16 cellular contexts compared by ENCODE assay signal in genomic region chr17:692116-692515, GRCh38. TPM values are rescaled to one million over a fixed set of nuclear protein-coding genes. Genes with fewer than 3 reads are reported as not detected.
A peak's percentile ranks its signal among the peaks of the same experiment; 100 is the strongest.
DNase-seq lines count a peak whose midpoint lies in the region; ATAC-seq, FAIRE-seq and TF ChIP-seq lines count a peak whose summit lies in the region.
"Had no signal": no experiment of that assay in that cellular context is flagged by ENCODE, and none has a peak within 500 bp of the region (broad histone marks: within the 10 kb centered on the region; RNA-seq: fewer than 3 reads in every experiment).

No MANE protein-coding gene starts in this region.

- H2AK5ac ChIP-seq in neuronal stem cell (ENCODE audit: low read depth, low read length) = no peak overlapping the region

- TF ChIP-seq EP300 in A549 (IDR thresholded peaks at IDR 0.05) = no peak
- no peak for TF ChIP-seq EP300 in gastroesophageal sphincter (IDR thresholded peaks at IDR 0.05)

- in situ Hi-C loops in G401 (cut with HindIII; ENCODE audit: low sequenced_read_pairs) = no loop called here

- POLR2A ChIA-PET in A549 (lab: Yijun Ruan, JAX) = no interaction called here

- FAIRE-seq in A549 (lab: Jason Lieb, UNC) = peak; percentile 56
- FAIRE-seq: A204.1, colon had no signal

- TF ChIP-seq RAD21 in A549 (conservative IDR thresholded peaks at IDR 0.05 in 1 of 2, IDR thresholded peaks at IDR 0.05 in 1 of 2) = no peak

- no peak overlapping the region for H2BK15ac ChIP-seq in neuronal stem cell (ENCODE audit: low read length)

- H3K4me3 ChIP-seq in A549 (no peak overlapping the region), foreskin fibroblast (ENCODE audit: low read depth in 1 of 2, low read length in 2 of 2) (no peak overlapping the region), gastroesophageal sphincter (no peak overlapping the region), neuronal stem cell (ENCODE audit: low read length in 2 of 2) (no peak overlapping the region)
- H3K4me3 ChIP-seq: lower lobe of right lung had no signal

- no peak overlapping the region for H4K91ac ChIP-seq in neuronal stem cell (ENCODE audit: low read depth, low read length, poor library complexity)

- CTCF ChIA-PET in A549 (lab: Yijun Ruan, JAX) = interaction anchor here (0.7 to 19.5 kb wide), 12 partner anchors 9 to 504 kb away, joined by 3 to 410 read pairs (median 4); a partner anchor contains a TSS

- H3K14ac ChIP-seq in neuronal stem cell (ENCODE audit: low read length) = no peak overlapping the region

- no peak overlapping the region for H2BK12ac ChIP-seq in neuronal stem cell (ENCODE audit: low read length)

- DNase-seq in A549 (ENCODE audit: low read depth in 1 of 2, low spot score in 1 of 2) (peak in 1 of 2 experiments; percentile 47), HK-2 (ENCODE audit: unreplicated experiment) (peak; percentile 25), amniotic epithelial cell (ENCODE audit: low read depth) (peak; percentile 84), foreskin fibroblast (peak; percentile 71 to 73), neuronal stem cell (ENCODE audit: low spot score) (no peak), G401 (ENCODE audit: low spot score) (no peak)
- DNase-seq: activated CD8-positive, alpha-beta memory T cell treated with anti-CD3 and anti-CD28 coated beads, Interleukin-2, amount 50 U/mL, for 48 hours; erythroblast; lower lobe of right lung; NCI-H2107; stimulated activated CD4-positive, alpha-beta T cell treated with anti-CD3 and anti-CD28 coated beads, Interleukin-12 subunit alpha, Interleukin-12 subunit beta, amount 100 ng/mL, for 4 hours had no signal

- 36% methylated on average over 10 of the region's 10 CpGs for WGBS in A549 (ENCODE audit: missing lambda C conversion rate)
- 76 to 82% methylated on average over 6 to 10 of the region's 10 CpGs for WGBS in gastroesophageal sphincter (ENCODE audit: low coverage in 1 of 2), 2 donors
- WGBS in neuronal stem cell (ENCODE audit: extremely low coverage in 2 of 2, insufficient read length in 2 of 2, insufficient replicate concordance in 1 of 2), 2 donors = no CpG with 5 or more reads among the region's 10 CpGs

- H2BK120ac ChIP-seq in neuronal stem cell (ENCODE audit: low read depth, low read length) = no peak overlapping the region

- TF ChIP-seq POLR2A in A549 (IDR thresholded peaks at IDR 0.05; ENCODE audit: low read length) = no peak
- no peak for TF ChIP-seq POLR2A in gastroesophageal sphincter (IDR thresholded peaks at IDR 0.05)

- no peak overlapping the region for H3K23ac ChIP-seq in neuronal stem cell (ENCODE audit: low read depth, low read length, poor library complexity)

- no peaks in the 10 kb centered on the region for H3K9me3 ChIP-seq in A549
- H3K9me3 ChIP-seq in gastroesophageal sphincter = no peaks in the 10 kb centered on the region
- no peaks in the 10 kb centered on the region for H3K9me3 ChIP-seq in neuronal stem cell (replicated peaks in 1 of 2; ENCODE audit: control insufficient read depth in 2 of 2, insufficient read depth in 1 of 2, low read depth in 1 of 2, low read length in 2 of 2)
- H3K9me3 ChIP-seq: lower lobe of right lung had no signal

- H3K4me2 ChIP-seq in A549 (peak overlapping the region; percentile 46), neuronal stem cell (ENCODE audit: insufficient read depth, low read length, poor library complexity, severe bottlenecking) (no peak overlapping the region)

- H3K4me1 ChIP-seq in A549 = peaks cover 55% of the 10 kb centered on the region
- H3K4me1 ChIP-seq in gastroesophageal sphincter = peaks cover 0 to 23% (median 0%) of the 10 kb centered on the region in 3 donors
- H3K4me1 ChIP-seq in neuronal stem cell (ENCODE audit: control insufficient read depth in 2 of 2, insufficient read depth in 1 of 2, low read depth in 1 of 2, low read length in 2 of 2) = no peaks in the 10 kb centered on the region
- H3K4me1 ChIP-seq: lower lobe of right lung had no signal

- peak overlapping the region; percentile 80 to 91 for H3K27ac ChIP-seq in A549
- H3K27ac ChIP-seq in gastroesophageal sphincter = no peak overlapping the region
- no peak overlapping the region for H3K27ac ChIP-seq in neuronal stem cell (replicated peaks; ENCODE audit: low read length)
- H3K27ac ChIP-seq: lower lobe of right lung had no signal

- H3K36me3 ChIP-seq in gastroesophageal sphincter (peaks cover 0 to 89% of the 10 kb centered on the region in 2 donors), neuronal stem cell (replicated peaks in 1 of 2; ENCODE audit: control insufficient read depth in 2 of 2, insufficient read depth in 2 of 2, low read length in 2 of 2) (peaks cover 16 to 86% of the 10 kb centered on the region in 2 donors)

- H4K8ac ChIP-seq in neuronal stem cell (ENCODE audit: low read depth, low read length) = no peak overlapping the region

- H3K9ac ChIP-seq in neuronal stem cell (ENCODE audit: low read depth, low read length, poor library complexity) = no peak overlapping the region

- H3K4ac ChIP-seq in neuronal stem cell (ENCODE audit: low read length) = no peak overlapping the region

- H2BK5ac ChIP-seq in neuronal stem cell (ENCODE audit: low read length) = no peak overlapping the region

- ATAC-seq in A549 (peak in 1 of 2 experiments; percentile 6; a peak in 1 of 6 replicates), gastroesophageal sphincter (no peak)
- ATAC-seq in activated CD4-positive, CD25-positive, alpha-beta regulatory T cell treated with anti-CD3 and anti-CD28 coated beads, Interleukin-2, amount 50 U/mL, for 24 hours = no peak
- ATAC-seq: lower lobe of right lung, WTC11 had no signal

- H3K27me3 ChIP-seq in gastroesophageal sphincter = no peaks in the 10 kb centered on the region
- no peaks in the 10 kb centered on the region for H3K27me3 ChIP-seq in neuronal stem cell (ENCODE audit: control insufficient read depth in 3 of 3, insufficient read depth in 3 of 3, low read depth in 1 of 3, low read length in 3 of 3)

- no peaks in the 10 kb centered on the region for H3K79me1 ChIP-seq in neuronal stem cell (ENCODE audit: low read depth, low read length)

- no peak overlapping the region for H3K18ac ChIP-seq in neuronal stem cell (ENCODE audit: low read length)

- no peak overlapping the region for H2AFZ ChIP-seq in neuronal stem cell (ENCODE audit: low read length)

- TF ChIP-seq CTCF in A549 (IDR thresholded peaks at IDR 0.05) = no peak
- no peak for TF ChIP-seq CTCF in foreskin fibroblast (IDR thresholded peaks at IDR 0.05; ENCODE audit: low read depth, low read length)
- no peak for TF ChIP-seq CTCF in gastroesophageal sphincter (IDR thresholded peaks at IDR 0.05)

TF ChIP-seq in A549, 52 proteins besides CTCF, POLR2A, EP300 and RAD21:
- TF ChIP-seq HES2 (IDR thresholded peaks at IDR 0.05) = no peak
- TF ChIP-seq RNF2 (IDR thresholded peaks at IDR 0.05; ENCODE audit: borderline replicate concordance, low read depth) = no peak
- no peak for TF ChIP-seq CBX2 (IDR thresholded peaks at IDR 0.05; ENCODE audit: borderline replicate concordance, low read depth)
- no peak; the same call in 1 of the 2 replicates for TF ChIP-seq JUNB (IDR thresholded peaks at IDR 0.05)
- TF ChIP-seq SMC3 (IDR thresholded peaks at IDR 0.05) = 0 out of 3 replicates have a peak, but pooled peaks have one; percentile 5
- peak; percentile 73; the same call in 1 of the 2 replicates for TF ChIP-seq GATA3 (IDR thresholded peaks at IDR 0.05; ENCODE audit: borderline replicate concordance)
- no peak for TF ChIP-seq ESRRA (IDR thresholded peaks at IDR 0.05; ENCODE audit: borderline replicate concordance, low read length)
- 0 out of 2 replicates have a peak, but pooled peaks have one; percentile 12 for TF ChIP-seq FOSL2 (IDR thresholded peaks at IDR 0.05)
- TF ChIP-seq FOSL2 (CRISPR knock-in tag; IDR thresholded peaks at IDR 0.05) = peak; percentile 23; the same call in 1 of the 2 replicates
TF ChIP-seq in A549: peak in this region for 3.

RNA-seq across cellular contexts. Expression of gene VPS53, which starts 22.5 kb away (rescaled TPM):
- polyA plus RNA-seq in A549 (2011; rRNA removed) (32.1 and 34.2 TPM in 2 replicates), A549 (2017; fragmentation: RNase III; extraction: RNeasy Plus Mini Kit Qiagen cat#74134 plus additional on column Dnase treatment) (20.0 to 21.7 TPM (median 21.5 TPM) in 3 replicates)
- polyA plus RNA-seq in A549 (2012; cell fraction: cytosol; rRNA removed) = 18.0 and 21.3 TPM in 2 replicates
- polyA plus RNA-seq in A549 (2012; cell fraction: nucleus; rRNA removed) = 20.1 and 22.7 TPM in 2 replicates
- 135 and 173 TPM in 2 replicates for polyA minus RNA-seq in A549 (2011; rRNA and poly(A)+ RNA removed)
- 10 to 100 TPM; 13.1 to 39.8 (median 30.4) TPM for total RNA-seq in gastroesophageal sphincter
- polyA plus RNA-seq in neuronal stem cell (2013, experiment 1 of 2) = 14.6 TPM
- 14.5 TPM for polyA plus RNA-seq in neuronal stem cell (2013, experiment 2 of 2)
- total RNA-seq in G401 (2014; rRNA removed; shearing (Covaris generic)) = 17.3 and 32.6 TPM in 2 replicates

RNA-seq across cellular contexts. Expression of gene TLCD3A, which starts 40.3 kb away (rescaled TPM):
- polyA plus RNA-seq in A549 (2011; rRNA removed) = 29.5 and 35.1 TPM in 2 replicates
- 42.9 and 53.3 TPM in 2 replicates for polyA plus RNA-seq in A549 (2012; cell fraction: cytosol; rRNA removed)
- 35.4 and 40.6 TPM in 2 replicates for polyA plus RNA-seq in A549 (2012; cell fraction: nucleus; rRNA removed)
- 28.5 to 31.5 TPM (median 30.8 TPM) in 3 replicates for polyA plus RNA-seq in A549 (2017; fragmentation: RNase III; extraction: RNeasy Plus Mini Kit Qiagen cat#74134 plus additional on column Dnase treatment)
- 47.1 and 53.6 TPM in 2 replicates for polyA minus RNA-seq in A549 (2011; rRNA and poly(A)+ RNA removed)
- total RNA-seq in gastroesophageal sphincter = 10 to 100 TPM in 1 of 4 donors, 1 to 10 TPM in 3; 2.8 to 13.6 (median 7.1) TPM
- 25.6 TPM for polyA plus RNA-seq in neuronal stem cell (2013, experiment 1 of 2)
- polyA plus RNA-seq in neuronal stem cell (2013, experiment 2 of 2) = 25.3 TPM
- 39.4 and 42.0 TPM in 2 replicates for total RNA-seq in G401 (2014; rRNA removed; shearing (Covaris generic))

RNA-seq across cellular contexts. Expression of gene GEMIN4, which starts 59.9 kb away (rescaled TPM):
- 36.1 and 51.8 TPM in 2 replicates for polyA plus RNA-seq in A549 (2011; rRNA removed)
- 47.7 and 57.8 TPM in 2 replicates for polyA plus RNA-seq in A549 (2012; cell fraction: cytosol; rRNA removed)
- polyA plus RNA-seq in A549 (2012; cell fraction: nucleus; rRNA removed) = 87.8 and 97.5 TPM in 2 replicates
- 45.5 to 49.0 TPM (median 47.6 TPM) in 3 replicates for polyA plus RNA-seq in A549 (2017; fragmentation: RNase III; extraction: RNeasy Plus Mini Kit Qiagen cat#74134 plus additional on column Dnase treatment)
- polyA minus RNA-seq in A549 (2011; rRNA and poly(A)+ RNA removed) = 75.5 and 86.7 TPM in 2 replicates
- total RNA-seq in gastroesophageal sphincter = 10 to 100 TPM; 13.9 to 21.6 (median 17.9) TPM
- polyA plus RNA-seq in neuronal stem cell (2013, experiment 1 of 2) = 23.9 TPM
- polyA plus RNA-seq in neuronal stem cell (2013, experiment 2 of 2) = 22.5 TPM
- 36.1 and 39.9 TPM in 2 replicates for total RNA-seq in G401 (2014; rRNA removed; shearing (Covaris generic))

Comparison
In these comparisons a context has a peak if more than half of its experiments do, and no peak if none do; other contexts are left out.
1. DNase-seq: peak in HK-2 (single experiment), amniotic epithelial cell (single experiment) and foreskin fibroblast (2 of 2); none in neuronal stem cell (single experiment) and G401 (single experiment).
2. H3K27ac ChIP-seq: peak in A549 (2 of 2); none in gastroesophageal sphincter (0 of 4) and neuronal stem cell (single experiment).